In the genomic region with DNA sequence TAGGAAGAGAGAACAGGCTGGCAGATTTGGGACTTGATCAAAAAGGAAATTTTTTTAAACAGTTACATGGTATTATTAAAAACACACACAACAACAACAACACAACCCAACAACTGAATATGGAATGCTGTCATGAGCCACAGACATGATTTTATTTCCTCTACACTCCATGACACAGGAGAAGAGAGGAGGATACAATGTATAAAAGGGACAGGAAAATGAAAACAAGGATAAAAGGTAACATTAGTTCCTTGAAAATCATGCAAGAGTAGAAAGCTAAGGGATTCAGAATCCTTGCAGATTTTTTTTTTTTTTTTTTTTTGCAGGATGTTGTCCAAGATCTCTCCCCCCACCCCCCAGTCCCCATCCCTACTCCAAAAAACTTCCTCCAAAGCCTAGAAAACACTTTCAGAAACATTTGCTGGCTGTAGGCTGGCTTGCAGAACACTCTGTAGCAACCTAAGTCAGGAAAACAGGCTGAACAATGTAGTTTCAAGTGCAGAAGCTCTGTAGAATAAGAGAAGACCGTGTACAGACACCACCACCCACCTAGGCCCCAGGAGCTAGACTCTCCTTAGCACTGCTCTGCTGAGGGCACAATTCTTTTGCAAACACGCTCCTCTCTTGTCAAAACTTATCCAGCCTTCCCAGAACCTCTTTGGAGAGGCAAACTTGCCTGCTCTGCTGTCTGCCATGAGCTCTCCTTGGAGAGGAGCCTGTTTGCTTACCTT, we compare ENCODE assay signal across 8 cellular contexts. TPM values are rescaled to one million over a fixed set of nuclear protein-coding genes. Genes with fewer than 3 reads are reported as not detected.
DNase-seq lines count a peak whose midpoint lies in the region; ATAC-seq, FAIRE-seq and TF ChIP-seq lines count a peak whose summit lies in the region.

No MANE protein-coding gene starts in this region.

- H3K27ac Mint-ChIP-seq in T-helper 2 cell treated with Interferon-gamma antibody and Interleukin-4, amounts not matched to agents 5 μg/mL and 100 μg/mL, for 36 hours = peak overlapping the region; percentile 97
- no peak overlapping the region for H3K27ac Mint-ChIP-seq in progenitor cell of endocrine pancreas

- H3K27me3 Mint-ChIP-seq in T-helper 2 cell treated with Interferon-gamma antibody and Interleukin-4, amounts not matched to agents 5 μg/mL and 100 μg/mL, for 36 hours (ENCODE audit: low read depth) = no peaks in the 10 kb centered on the region
- no peaks in the 10 kb centered on the region for H3K27me3 Mint-ChIP-seq in progenitor cell of endocrine pancreas

- H3K27ac ChIP-seq in left ventricle myocardium inferior (replicated peaks) = peak overlapping the region; percentile 100
- peak overlapping the region; percentile 100 for H3K27ac ChIP-seq in epithelial cell of prostate
- peak overlapping the region; percentile 94 to 99 (median 98) for H3K27ac ChIP-seq in pancreas

- no peak for FAIRE-seq in pancreas (lab: Jason Lieb, UNC)

- intact Hi-C loops in left ventricle myocardium inferior (cut with micrococcal nuclease) = loop anchor here (5.0 kb wide), 1 partner anchor 38 kb away; no protein-coding TSS in a partner anchor
- intact Hi-C loops in left ventricle myocardium superior (cut with micrococcal nuclease) = loop anchor here (5.0 kb wide), 1 partner anchor 38 kb away; no protein-coding TSS in a partner anchor
- intact Hi-C loops in pancreas (cut with DNase I) = loop anchor here in 1 of 3 donors (5.0 kb wide), 1 partner anchor 38 kb away; no protein-coding TSS in a partner anchor

- TF ChIP-seq CTCF in left ventricle myocardium inferior (IDR thresholded peaks at IDR 0.05; ENCODE audit: borderline replicate concordance) = no peak
- no peak for TF ChIP-seq CTCF in pancreas (IDR thresholded peaks at IDR 0.05)
- TF ChIP-seq CTCF in progenitor cell of endocrine pancreas (IDR thresholded peaks at IDR 0.05; ENCODE audit: unreplicated experiment) = no peak

- H3K36me3 Mint-ChIP-seq in T-helper 2 cell treated with Interferon-gamma antibody and Interleukin-4, amounts not matched to agents 5 μg/mL and 100 μg/mL, for 36 hours (ENCODE audit: low read depth) = peaks cover 28% of the 10 kb centered on the region
- no peaks in the 10 kb centered on the region for H3K36me3 Mint-ChIP-seq in progenitor cell of endocrine pancreas (ENCODE audit: insufficient read depth)

- WGBS in pancreas, 2 donors = 55 to 65% methylated on average over 2 of the region's 2 CpGs

- H3K4me3 ChIP-seq in left ventricle myocardium inferior (peak overlapping the region; percentile 55), pancreas (peak overlapping the region in 2 of 4 donors; percentile 7 to 19)

- no peaks in the 10 kb centered on the region for H3K9me3 ChIP-seq in left ventricle myocardium inferior (replicated peaks)
- no peaks in the 10 kb centered on the region for H3K9me3 ChIP-seq in pancreas

- H3K9me3 Mint-ChIP-seq in T-helper 2 cell treated with Interferon-gamma antibody and Interleukin-4, amounts not matched to agents 5 μg/mL and 100 μg/mL, for 36 hours = no peaks in the 10 kb centered on the region
- no peaks in the 10 kb centered on the region for H3K9me3 Mint-ChIP-seq in progenitor cell of endocrine pancreas (ENCODE audit: low read depth)

- DNase-seq in left ventricle myocardium inferior (no peak), left ventricle myocardium superior (no peak), epithelial cell of prostate (ENCODE audit: low read depth, low spot score) (no peak), pancreas (no peak), HPDE6-E6E7 (ENCODE audit: extremely low spot score) (no peak), progenitor cell of endocrine pancreas (ENCODE audit: low spot score, unreplicated experiment) (no peak)
- peak; percentile 14 for DNase-seq in T-helper 2 cell treated with Interferon-gamma antibody and Interleukin-4, amounts not matched to agents 5 μg/mL and 100 μg/mL, for 36 hours (ENCODE audit: low spot score)
- DNase-seq in effector CD4-positive, alpha-beta T cell = no peak

- peaks cover 51% of the 10 kb centered on the region for H3K4me1 Mint-ChIP-seq in T-helper 2 cell treated with Interferon-gamma antibody and Interleukin-4, amounts not matched to agents 5 μg/mL and 100 μg/mL, for 36 hours (ENCODE audit: low read depth)
- H3K4me1 Mint-ChIP-seq in progenitor cell of endocrine pancreas (ENCODE audit: low read depth) = peaks cover 43% of the 10 kb centered on the region

- H3K36me3 ChIP-seq in left ventricle myocardium inferior (no peaks in the 10 kb centered on the region), pancreas (no peaks in the 10 kb centered on the region)

- H3K27me3 ChIP-seq in left ventricle myocardium inferior (ENCODE audit: low read depth) (no peaks in the 10 kb centered on the region), pancreas (no peaks in the 10 kb centered on the region)

- H3K4me1 ChIP-seq in left ventricle myocardium inferior = peaks cover 100% of the 10 kb centered on the region
- H3K4me1 ChIP-seq in pancreas = peaks cover 90 to 96% (median 93%) of the 10 kb centered on the region in 3 donors

- ATAC-seq in left ventricle myocardium superior (no peak), pancreas (no peak)

- no peak overlapping the region for H3K4me3 Mint-ChIP-seq in T-helper 2 cell treated with Interferon-gamma antibody and Interleukin-4, amounts not matched to agents 5 μg/mL and 100 μg/mL, for 36 hours
- H3K4me3 Mint-ChIP-seq in progenitor cell of endocrine pancreas (ENCODE audit: low read depth) = no peak overlapping the region

RNA-seq across cellular contexts. Expression of gene ZMYND8, which starts 0.8 kb away (rescaled TPM):
- total RNA-seq in left ventricle myocardium inferior (37.9 TPM), left ventricle myocardium superior (40.1 TPM), pancreas (10 to 100 TPM; 11.3 to 25.6 (median 18.5) TPM), progenitor cell of endocrine pancreas (100 and 102 TPM in 2 replicates)
- polyA plus RNA-seq in pancreas = 10 to 100 TPM; 10.8 to 13.9 TPM
